Comparison of ENCODE assay signal across 11 cellular contexts in the genomic region with DNA sequence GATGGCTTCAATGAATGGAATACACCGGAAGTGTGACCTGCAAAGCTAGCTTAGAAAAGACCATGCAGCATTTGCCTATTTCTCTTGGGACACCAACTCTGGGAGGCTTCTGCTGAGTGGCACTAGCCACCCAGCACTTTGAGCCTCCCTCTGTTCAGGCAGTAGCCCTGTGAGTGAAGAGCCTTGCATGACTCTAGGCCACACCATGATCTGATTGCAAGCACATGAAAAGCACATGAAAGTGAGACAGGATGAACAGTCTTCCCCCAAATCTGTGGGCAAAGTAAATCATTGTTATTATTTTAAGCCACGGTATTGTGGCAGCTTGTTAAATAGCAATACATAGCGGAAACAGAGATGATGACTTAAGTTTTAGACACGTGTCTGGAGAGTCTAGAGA. TPM values are rescaled to one million over a fixed set of nuclear protein-coding genes. Genes with fewer than 3 reads are reported as not detected.
DNase-seq lines count a peak whose midpoint lies in the region; ATAC-seq and TF ChIP-seq lines count a peak whose summit lies in the region.
"Had no signal": no experiment of that assay in that cellular context is flagged by ENCODE, and none has a peak within 500 bp of the region (broad histone marks: within the 10 kb centered on the region; RNA-seq: fewer than 3 reads in every experiment).

No MANE protein-coding gene starts in this region.

- POLR2A ChIA-PET in activated CD8-positive, alpha-beta T cell treated with anti-CD3 and anti-CD28 coated beads for 36 hours (lab: Charles Lee) = interaction anchor here (0.6 to 7.6 kb wide), 14 partner anchors 16 to 129 kb away, joined by 3 to 43 read pairs (median 6); no protein-coding TSS in a partner anchor

- WGBS in transverse colon (ENCODE audit: low coverage in 1 of 2), 2 donors = 49 to 100% methylated on average over 1 to 4 of the region's 4 CpGs

- no peaks in the 10 kb centered on the region for H3K9me3 Mint-ChIP-seq in activated CD8-positive, alpha-beta T cell treated with anti-CD3 and anti-CD28 coated beads for 36 hours
- H3K9me3 Mint-ChIP-seq: endodermal cell, IgD-negative memory B cell had no signal

- peak overlapping the region; percentile 59 to 77 (median 62) for H3K27ac ChIP-seq in transverse colon
- H3K27ac ChIP-seq: PC-9 had no signal

- in situ Hi-C loops in transverse colon (cut with MboI; ENCODE audit: low pct_ligation_motif_present in 1 of 4, low pct_unique_long_range_greater_than_20kb in 1 of 4, low sequenced_read_pairs in 3 of 4) = no loop called here

- H3K27ac Mint-ChIP-seq in activated CD8-positive, alpha-beta T cell treated with anti-CD3 and anti-CD28 coated beads for 36 hours = no peak overlapping the region
- H3K27ac Mint-ChIP-seq: endodermal cell, IgD-negative memory B cell had no signal

- no peaks in the 10 kb centered on the region for H3K36me3 ChIP-seq in transverse colon

- no peaks in the 10 kb centered on the region for H3K9me3 ChIP-seq in transverse colon

- no peak for TF ChIP-seq POLR2A in transverse colon (IDR thresholded peaks at IDR 0.05)

- intact Hi-C loops in activated CD8-positive, alpha-beta T cell treated with anti-CD3 and anti-CD28 coated beads for 36 hours (cut with micrococcal nuclease) = loop anchor here (5.0 kb wide), 2 partner anchors 37 to 67 kb away; no protein-coding TSS in a partner anchor
- intact Hi-C loops in transverse colon (cut with DNase I; ENCODE audit: low total_unique reads) = no loop called here

- TF ChIP-seq CTCF in activated CD8-positive, alpha-beta T cell treated with anti-CD3 and anti-CD28 coated beads for 36 hours (IDR thresholded peaks at IDR 0.05) = no peak
- no peak for TF ChIP-seq CTCF in transverse colon (IDR thresholded peaks at IDR 0.05)

- peaks cover 26% of the 10 kb centered on the region for H3K36me3 Mint-ChIP-seq in activated CD8-positive, alpha-beta T cell treated with anti-CD3 and anti-CD28 coated beads for 36 hours (ENCODE audit: low read depth)

- peaks cover 0 to 3% (median 0%) of the 10 kb centered on the region in 4 donors for H3K4me1 ChIP-seq in transverse colon

- peaks cover 40% of the 10 kb centered on the region for H3K4me1 Mint-ChIP-seq in activated CD8-positive, alpha-beta T cell treated with anti-CD3 and anti-CD28 coated beads for 36 hours (ENCODE audit: low read depth)
- H3K4me1 Mint-ChIP-seq: endodermal cell had no signal

- TF ChIP-seq EP300 in transverse colon (IDR thresholded peaks at IDR 0.05; ENCODE audit: low read depth) = no peak

- no peaks in the 10 kb centered on the region for H3K27me3 Mint-ChIP-seq in activated CD8-positive, alpha-beta T cell treated with anti-CD3 and anti-CD28 coated beads for 36 hours
- H3K27me3 Mint-ChIP-seq: IgD-negative memory B cell had no signal

- peak; percentile 36 for ATAC-seq in HG02981 (IDR thresholded peaks at IDR 0.05; ENCODE audit: unreplicated experiment)
- ATAC-seq in activated CD8-positive, alpha-beta T cell treated with anti-CD3 and anti-CD28 coated beads for 36 hours = peak; percentile 25

- H3K4me3 ChIP-seq in transverse colon = no peak overlapping the region
- H3K4me3 ChIP-seq: PC-9 had no signal

- peak; percentile 49 for DNase-seq in stimulated activated CD4-positive, alpha-beta T cell treated with anti-CD3 and anti-CD28 coated beads, Interleukin-15, amount 100 ng/mL, for 24 hours
- no peak for DNase-seq in stimulated activated CD4-positive, alpha-beta T cell treated with anti-CD3 and anti-CD28 coated beads, Interleukin-2, amount 100 ng/mL, for 48 hours
- peak; percentile 57 for DNase-seq in activated CD8-positive, alpha-beta T cell treated with anti-CD3 and anti-CD28 coated beads for 36 hours
- no peak for DNase-seq in transverse colon
- no peak for DNase-seq in NCI-H2081 treated with DMSO at 0.1 percent for 48 hours (lab: John Stamatoyannopoulos, UW)
- no peak for DNase-seq in cerebellar cortex (ENCODE audit: low spot score)
- no peak for DNase-seq in NCI-H1048 (lab: John Stamatoyannopoulos, UW)
- DNase-seq: endodermal cell, PC-9 had no signal

- CTCF ChIA-PET in activated CD8-positive, alpha-beta T cell treated with anti-CD3 and anti-CD28 coated beads for 36 hours (lab: Charles Lee) = interaction anchor here (1.1 to 7.9 kb wide), 9 partner anchors 16 to 169 kb away, joined by 3 to 106 read pairs (median 8); no protein-coding TSS in a partner anchor

- H3K4me3 Mint-ChIP-seq in activated CD8-positive, alpha-beta T cell treated with anti-CD3 and anti-CD28 coated beads for 36 hours = no peak overlapping the region
- H3K4me3 Mint-ChIP-seq: endodermal cell, IgD-negative memory B cell had no signal

- H3K27me3 ChIP-seq in transverse colon = no peaks in the 10 kb centered on the region

RNA-seq across cellular contexts. Expression of a gene that starts 2.8 kb away (rescaled TPM):
- 100 to 1,000 TPM; 379 to 388 TPM for total RNA-seq in activated CD8-positive, alpha-beta T cell treated with anti-CD3 and anti-CD28 coated beads for 36 hours
- total RNA-seq in transverse colon = 10 to 100 TPM in 2 of 4 donors, 1 to 10 TPM in 1, not detected in 1; 7.5 to 31.3 (median 17.6) TPM
- total RNA-seq: PC-9 had no signal

RNA-seq across cellular contexts. Expression of a gene that starts 30.2 kb away (rescaled TPM):
- total RNA-seq in activated CD8-positive, alpha-beta T cell treated with anti-CD3 and anti-CD28 coated beads for 36 hours = 10 to 100 TPM; 90.0 to 93.5 TPM
- total RNA-seq in transverse colon = 10 to 100 TPM in 1 of 4 donors, 1 to 10 TPM in 1, under 1 TPM in 1, not detected in 1; 0.20 to 15.4 (median 2.7) TPM
- total RNA-seq: endodermal cell had no signal

Comparison
In these comparisons a context has a peak if more than half of its experiments do, and no peak if none do; other contexts are left out.
1. DNase-seq: peak in stimulated activated CD4-positive, alpha-beta T cell treated with anti-CD3 and anti-CD28 coated beads, Interleukin-15, amount 100 ng/mL, for 24 hours (single experiment) and activated CD8-positive, alpha-beta T cell treated with anti-CD3 and anti-CD28 coated beads for 36 hours (single experiment); none in stimulated activated CD4-positive, alpha-beta T cell treated with anti-CD3 and anti-CD28 coated beads, Interleukin-2, amount 100 ng/mL, for 48 hours (0 of 2), transverse colon (single experiment), NCI-H2081 treated with DMSO at 0.1 percent for 48 hours (single experiment), cerebellar cortex (single experiment) and NCI-H1048 (single experiment).
2. RNA of a gene that starts 2.8 kb away (total RNA-seq): 379 to 388 TPM in activated CD8-positive, alpha-beta T cell treated with anti-CD3 and anti-CD28 coated beads for 36 hours; 7.5 to 31.3 TPM in transverse colon; every median in the first group is over 10 times any median in the second.
3. RNA of a gene that starts 30.2 kb away (total RNA-seq): 90.0 to 93.5 TPM in activated CD8-positive, alpha-beta T cell treated with anti-CD3 and anti-CD28 coated beads for 36 hours; 0.20 to 15.4 TPM in transverse colon; every median in the first group is over 4 times any median in the second.